In genomic region chr22:22571429-22571828, GRCh38 we compare ENCODE assay signal across 5 cellular contexts. TPM values are rescaled to one million over a fixed set of nuclear protein-coding genes. Genes with fewer than 3 reads are reported as not detected.
"Had no signal": no experiment of that assay in that cellular context is flagged by ENCODE, and none has a peak within 500 bp of the region (broad histone marks: within the 10 kb centered on the region; RNA-seq: fewer than 3 reads in every experiment).

No MANE protein-coding gene starts in this region.

- ATAC-seq: GM23338 had no signal

- H3K27ac Mint-ChIP-seq: GM23338, H9 had no signal

- H3K4me3 ChIP-seq: GM23338 had no signal

- DNase-seq: H9, HCEC 1CT, IMR-90 had no signal

- H3K4me3 Mint-ChIP-seq: GM23338, H9 had no signal

- H3K9me3 Mint-ChIP-seq: GM23338 had no signal

- H3K4me2 ChIP-seq: GM23338 had no signal

- H3K4me1 Mint-ChIP-seq: GM23338, H9 had no signal

- H2AFZ ChIP-seq: GM23338 had no signal

RNA-seq across cellular contexts. Expression of gene PRAME, which starts 12.4 kb away (rescaled TPM):
- total RNA-seq: GM23338, HT-29, IMR-90 had no signal
- polyA plus RNA-seq: GM23338, IMR-90 had no signal

RNA-seq across cellular contexts. Expression of gene ZNF280A, which starts 51.4 kb away (rescaled TPM):
- total RNA-seq: GM23338, HT-29, IMR-90 had no signal
- polyA plus RNA-seq: GM23338, IMR-90 had no signal
